Comparison of ENCODE assay signal across 1 cellular context in genomic region chr12:13044002-13044858, GRCh38.
A peak's percentile ranks its signal among the peaks of the same experiment; 100 is the strongest.
TF ChIP-seq lines count a peak whose summit lies in the region.

TSS of gene FAM234B (plus strand) at chr12:13044381. CDS start at chr12:13044404, 23 bp downstream.

TF ChIP-seq in K562, 482 proteins besides CTCF, POLR2A, EP300 and RAD21 (continued from another document):
- no peak for TF ChIP-seq SFPQ (IDR thresholded peaks at IDR 0.05; ENCODE audit: low read depth, low read length)
- no peak for TF ChIP-seq ARID3A (IDR thresholded peaks at IDR 0.05; ENCODE audit: borderline replicate concordance, low read depth, low read length)
- TF ChIP-seq CTBP1 (IDR thresholded peaks at IDR 0.05; ENCODE audit: borderline replicate concordance) = peak; percentile 45; the same call in 1 of the 2 replicates
- peak; percentile 1 for TF ChIP-seq CTCFL (IDR thresholded peaks at IDR 0.05; ENCODE audit: borderline replicate concordance, insufficient read depth, low read depth, low read length, poor library complexity, severe bottlenecking)
- TF ChIP-seq SREBF1 (IDR thresholded peaks at IDR 0.05; ENCODE audit: borderline replicate concordance, low read depth, low read length) = no peak
- TF ChIP-seq ZBTB7A (IDR thresholded peaks at IDR 0.05; ENCODE audit: borderline replicate concordance, control insufficient read depth, low read depth, low read length) = peak; percentile 60; the same call in 1 of the 2 replicates
- no peak for TF ChIP-seq LEF1 (IDR thresholded peaks at IDR 0.05)
- TF ChIP-seq ZNF143 (CRISPR knock-in tag; IDR thresholded peaks at IDR 0.05) = peak; percentile 89
- TF ChIP-seq SLC30A9 (CRISPR knock-in tag; IDR thresholded peaks at IDR 0.05) = no peak
- TF ChIP-seq RBFOX2 (IDR thresholded peaks at IDR 0.05; ENCODE audit: low read depth, low read length) = peak; percentile 51
- 0 out of 2 replicates have a peak, but pooled peaks have one; percentile 42 for TF ChIP-seq MTA3 (IDR thresholded peaks at IDR 0.05; ENCODE audit: borderline replicate concordance)
- peak; percentile 91 for TF ChIP-seq ZBTB2 (IDR thresholded peaks at IDR 0.05)
- TF ChIP-seq ZBTB17 (CRISPR knock-in tag; IDR thresholded peaks at IDR 0.05) = 0 out of 2 replicates have a peak, but pooled peaks have one; percentile 40
- no peak for TF ChIP-seq FOXJ2 (tag; IDR thresholded peaks at IDR 0.05)
- TF ChIP-seq ETV6 (IDR thresholded peaks at IDR 0.05; ENCODE audit: borderline replicate concordance in 1 of 2, low read depth in 2 of 2, low read length in 1 of 2) = no peak
- TF ChIP-seq ETV6 (CRISPR knock-in tag; IDR thresholded peaks at IDR 0.05; ENCODE audit: borderline replicate concordance) = no peak
- TF ChIP-seq ZFP1 (CRISPR knock-in tag; IDR thresholded peaks at IDR 0.05) = no peak
- TF ChIP-seq ZNF398 (CRISPR knock-in tag; IDR thresholded peaks at IDR 0.05) = no peak
- TF ChIP-seq FOXM1 (IDR thresholded peaks at IDR 0.05; ENCODE audit: low read depth) = no peak
- no peak for TF ChIP-seq FOXM1 (CRISPR knock-in tag; IDR thresholded peaks at IDR 0.05; ENCODE audit: low read depth)
- TF ChIP-seq PYGO2 (tag; IDR thresholded peaks at IDR 0.05) = no peak
- no peak for TF ChIP-seq CBFB (CRISPR knock-in tag; IDR thresholded peaks at IDR 0.05)
- TF ChIP-seq CXXC5 (CRISPR knock-in tag; IDR thresholded peaks at IDR 0.05) = 0 out of 2 replicates have a peak, but pooled peaks have one; percentile 21
- peak; percentile 88 for TF ChIP-seq CEBPB (tag; IDR thresholded peaks at IDR 0.05)
- TF ChIP-seq YY1 (IDR thresholded peaks at IDR 0.05; ENCODE audit: borderline replicate concordance in 1 of 3, control insufficient read depth in 1 of 3, extremely low read depth in 1 of 3, insufficient read depth in 3 of 3, insufficient read length in 1 of 3, insufficient replicate concordance in 2 of 3, low read depth in 1 of 3, low read length in 2 of 3) = peak; percentile 54 to 91 (median 87)
- no peak for TF ChIP-seq TFAP4 (CRISPR knock-in tag; IDR thresholded peaks at IDR 0.05; ENCODE audit: borderline replicate concordance)
- TF ChIP-seq PHF8 (IDR thresholded peaks at IDR 0.05; ENCODE audit: borderline replicate concordance, low read length) = peak; percentile 53; the same call in 1 of the 2 replicates
- TF ChIP-seq GATAD2A (IDR thresholded peaks at IDR 0.05) = 0 out of 2 replicates have a peak, but pooled peaks have one; percentile 66
- TF ChIP-seq RBBP5 (IDR thresholded peaks at IDR 0.05; ENCODE audit: borderline replicate concordance, insufficient read depth, low read length, poor library complexity, severe bottlenecking) = peak; percentile 67
- TF ChIP-seq SRSF1 (IDR thresholded peaks at IDR 0.05; ENCODE audit: low read depth, low read length) = no peak
- TF ChIP-seq ZFPM2 (CRISPR knock-in tag; IDR thresholded peaks at IDR 0.05) = no peak
- TF ChIP-seq POLR3G (IDR thresholded peaks at IDR 0.05; ENCODE audit: extremely low read depth, insufficient read length, insufficient replicate concordance) = no peak
- 0 out of 2 replicates have a peak, but pooled peaks have one; percentile 17 for TF ChIP-seq ESRRA (IDR thresholded peaks at IDR 0.05; ENCODE audit: borderline replicate concordance, low read depth)
- peak; percentile 49 for TF ChIP-seq MEIS2 (IDR thresholded peaks at IDR 0.05; ENCODE audit: partially characterized antibody)
